Comparison of ENCODE assay signal across 19 cellular contexts in the genomic region with DNA sequence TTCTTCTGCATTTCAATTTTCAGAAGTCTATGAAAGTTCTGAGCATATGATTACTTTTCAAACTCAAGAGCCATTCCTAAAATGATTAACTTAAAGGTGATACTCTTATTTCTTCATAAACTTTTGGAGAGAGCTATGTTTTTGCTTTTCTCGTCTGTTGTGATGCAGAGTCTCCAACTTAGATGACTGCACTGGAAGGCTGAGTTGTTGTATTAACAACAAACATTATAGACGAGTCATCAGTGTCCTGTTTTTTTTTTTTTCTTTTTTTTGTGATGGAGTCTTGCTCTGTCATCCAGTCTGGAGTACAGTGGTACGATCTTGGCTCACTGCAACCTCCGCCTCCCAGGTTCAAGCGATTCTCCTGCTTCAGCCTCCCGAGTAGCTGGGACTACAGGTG.
DNase-seq lines count a peak whose midpoint lies in the region; ATAC-seq and TF ChIP-seq lines count a peak whose summit lies in the region.
"Had no signal": no experiment of that assay in that cellular context is flagged by ENCODE, and none has a peak within 500 bp of the region (broad histone marks: within the 10 kb centered on the region; RNA-seq: fewer than 3 reads in every experiment).

No MANE protein-coding gene starts in this region.

- CTCF ChIA-PET in IMR-90 (lab: Yijun Ruan, JAX): interaction anchor here (0.6 to 1.4 kb wide), 5 partner anchors 12 to 1411 kb away, joined by 3 to 8 read pairs (median 3); no protein-coding TSS in a partner anchor

- no peak overlapping the region for H3K18ac ChIP-seq in IMR-90 (ENCODE audit: low read depth, low read length)

- POLR2A ChIA-PET in IMR-90 (lab: Charles Lee; ENCODE audit: unreplicated experiment): interaction anchor here (0.6 kb wide), 1 partner anchor 1411 kb away, joined by 3 read pairs; no protein-coding TSS in a partner anchor

- no peak overlapping the region for H4K91ac ChIP-seq in IMR-90 (ENCODE audit: insufficient read depth, low read depth, low read length)

- no peak overlapping the region for H3K14ac ChIP-seq in IMR-90 (replicated peaks; ENCODE audit: low read depth, low read length)

- H3K27ac Mint-ChIP-seq in progenitor cell of endocrine pancreas: no peak overlapping the region
- H3K27ac Mint-ChIP-seq: B cell; CD4-positive, CD25-positive, alpha-beta regulatory T cell; IgD-negative memory B cell had no signal

- H3K9me1 ChIP-seq in IMR-90 (ENCODE audit: insufficient read depth, low read length): peaks cover 6% of the 10 kb centered on the region

- H3K23ac ChIP-seq in IMR-90 (ENCODE audit: low read depth, low read length): no peak overlapping the region

- ATAC-seq in IMR-90 (ENCODE audit: low read depth) (peak; percentile 41), HG03460 (IDR thresholded peaks at IDR 0.05; ENCODE audit: unreplicated experiment) (no peak)

- H3K27me3 Mint-ChIP-seq in progenitor cell of endocrine pancreas: no peaks in the 10 kb centered on the region
- H3K27me3 Mint-ChIP-seq: CD4-positive, CD25-positive, alpha-beta regulatory T cell; IgD-negative memory B cell had no signal

- no TSS peak for BruUV-seq in IMR-90 (replicated peaks; lab: Mats Ljungman, UMichigan)

- H2AK9ac ChIP-seq in IMR-90 (replicated peaks; ENCODE audit: low read depth, low read length, poor library complexity): no peak overlapping the region

- no peak overlapping the region for H2AK5ac ChIP-seq in IMR-90 (ENCODE audit: low read depth, low read length)

- no peak overlapping the region for H4K8ac ChIP-seq in IMR-90 (ENCODE audit: low read depth in 2 of 2, low read length in 2 of 2)

- dilution Hi-C loops in IMR-90 (cut with HindIII; ENCODE audit: low sequenced_read_pairs, unreplicated experiment): no loop called here

- in situ Hi-C loops in IMR-90 (cut with MboI; ENCODE audit: low sequenced_read_pairs): no loop called here

- H4K5ac ChIP-seq in IMR-90 (ENCODE audit: low read depth, low read length): no peak overlapping the region

- no peaks in the 10 kb centered on the region for H4K20me1 ChIP-seq in IMR-90 (ENCODE audit: insufficient read depth, low read length)

- H3K36me3 ChIP-seq in IMR-90 (ENCODE audit: control insufficient read depth, insufficient read depth, low read length): peaks cover 3% of the 10 kb centered on the region; the same call in 1 of the 2 replicates

- peak overlapping the region; percentile 42 for H2BK5ac ChIP-seq in IMR-90 (ENCODE audit: low read depth, low read length, poor library complexity, severe bottlenecking)

- no peak overlapping the region for H3K4me3 ChIP-seq in IMR-90 (ENCODE audit: insufficient read depth, low read depth, low read length)
- H3K4me3 ChIP-seq in epithelial cell of esophagus (ENCODE audit: low read length): no peak overlapping the region
- H3K4me3 ChIP-seq: SK-N-MC had no signal

- no peaks in the 10 kb centered on the region for H3K36me3 Mint-ChIP-seq in progenitor cell of endocrine pancreas (ENCODE audit: insufficient read depth)
- H3K36me3 Mint-ChIP-seq: CD4-positive, CD25-positive, alpha-beta regulatory T cell had no signal

- no peaks in the 10 kb centered on the region for H3K9me3 Mint-ChIP-seq in progenitor cell of endocrine pancreas (ENCODE audit: low read depth)
- H3K9me3 Mint-ChIP-seq: CD4-positive, CD25-positive, alpha-beta regulatory T cell; IgD-negative memory B cell had no signal

- no peak for TF ChIP-seq POLR2A in IMR-90 (IDR thresholded peaks at IDR 0.05; ENCODE audit: low read depth, low read length)

- no peak overlapping the region for H3K4me3 Mint-ChIP-seq in progenitor cell of endocrine pancreas (ENCODE audit: low read depth)
- H3K4me3 Mint-ChIP-seq: B cell; CD4-positive, CD25-positive, alpha-beta regulatory T cell; IgD-negative memory B cell had no signal

- no peak overlapping the region for H2BK15ac ChIP-seq in IMR-90 (ENCODE audit: low read depth, low read length)

- TF ChIP-seq CTCF in IMR-90 (conservative IDR thresholded peaks at IDR 0.05; ENCODE audit: low read depth, low read length) (no peak), epithelial cell of esophagus (IDR thresholded peaks at IDR 0.05; ENCODE audit: insufficient read depth, low read depth, low read length, missing control alignments) (no peak), progenitor cell of endocrine pancreas (IDR thresholded peaks at IDR 0.05; ENCODE audit: unreplicated experiment) (no peak)

- no peak for TF ChIP-seq RAD21 in IMR-90 (IDR thresholded peaks at IDR 0.05; ENCODE audit: low read length)

- H3K56ac ChIP-seq in IMR-90 (ENCODE audit: extremely low read depth, insufficient read depth, low read length): no peak overlapping the region

- H2AFZ ChIP-seq in IMR-90 (replicated peaks; ENCODE audit: low read length, poor library complexity): no peak overlapping the region

- no peak overlapping the region for H3K9ac ChIP-seq in IMR-90 (ENCODE audit: low read depth, low read length)

- H3K27me3 ChIP-seq in IMR-90 (ENCODE audit: control insufficient read depth, insufficient read depth, low read length): no peaks in the 10 kb centered on the region

- WGBS in IMR-90 (ENCODE audit: extremely low coverage in 2 of 2, insufficient read length in 1 of 2), 2 experiments: no CpG with 5 or more reads among the region's 6 CpGs

- H3K4me1 Mint-ChIP-seq in progenitor cell of endocrine pancreas (ENCODE audit: low read depth): peaks cover 3% of the 10 kb centered on the region
- H3K4me1 Mint-ChIP-seq: B cell; CD4-positive, CD25-positive, alpha-beta regulatory T cell; IgD-negative memory B cell had no signal

- H3K79me1 ChIP-seq in IMR-90 (ENCODE audit: low read depth in 1 of 2, low read length in 2 of 2): no peaks in the 10 kb centered on the region; a peak in 1 of 4 replicates

- H3K4me1 ChIP-seq in IMR-90 (ENCODE audit: control insufficient read depth, insufficient read depth, low read length): peaks cover 10% of the 10 kb centered on the region

- H2BK120ac ChIP-seq in IMR-90 (ENCODE audit: low read depth, low read length): no peak overlapping the region

- H3K27ac ChIP-seq in IMR-90 (ENCODE audit: insufficient read depth, low read length): no peak overlapping the region
- H3K27ac ChIP-seq: 22Rv1, SK-N-MC had no signal

- no peak overlapping the region for H3K4me2 ChIP-seq in IMR-90 (ENCODE audit: low read depth, low read length)

- peak; percentile 21 for DNase-seq in DMS53 (lab: John Stamatoyannopoulos, UW)
- no peak for DNase-seq in DMS53 treated with DMSO at 0.1 percent for 48 hours (lab: John Stamatoyannopoulos, UW; ENCODE audit: unreplicated experiment)
- DNase-seq in IMR-90: peak; percentile 60
- peak; percentile 11 for DNase-seq in epithelial cell of esophagus (ENCODE audit: low read depth)
- DNase-seq in renal cortical epithelial cell (ENCODE audit: low read depth): peak; percentile 8
- DNase-seq in progenitor cell of endocrine pancreas (ENCODE audit: low spot score, unreplicated experiment): no peak
- DNase-seq in activated T-cell treated with anti-CD3 and anti-CD28 coated beads, Interleukin-2, amount 50 U/mL, for 48 hours: no peak
- DNase-seq: COR-L47, NCI-H1105, NCI-H2081 treated with DMSO at 0.1 percent for 48 hours, NCI-H510A, NCI-H774, SHP77 had no signal

- intact Hi-C loops in IMR-90 (cut with micrococcal nuclease): loop anchor here (1.0 kb wide), 1 partner anchor 54 kb away; no protein-coding TSS in a partner anchor

- H3K9me3 ChIP-seq in IMR-90 (ENCODE audit: control insufficient read depth, insufficient read depth, low read length): no peaks in the 10 kb centered on the region

- H3K4ac ChIP-seq in IMR-90 (ENCODE audit: low read depth, low read length): no peak overlapping the region

- no peak overlapping the region for H2BK20ac ChIP-seq in IMR-90 (ENCODE audit: low read depth, low read length)

TF ChIP-seq in IMR-90, 13 proteins besides CTCF, POLR2A, EP300 and RAD21:
- TF ChIP-seq RCOR1 (IDR thresholded peaks at IDR 0.05; ENCODE audit: insufficient replicate concordance, low read length) (no peak), SMC3 (IDR thresholded peaks at IDR 0.05; ENCODE audit: low read depth, low read length) (no peak), RFX5 (IDR thresholded peaks at IDR 0.05; ENCODE audit: low read depth, low read length) (no peak), BHLHE40 (IDR thresholded peaks at IDR 0.05; ENCODE audit: low read depth, low read length) (no peak), CEBPB (IDR thresholded peaks at IDR 0.05; ENCODE audit: low read depth, low read length) (no peak), FOS (IDR thresholded peaks at IDR 0.05; ENCODE audit: low read depth, low read length) (no peak), CHD1 (IDR thresholded peaks at IDR 0.05; ENCODE audit: low read depth, low read length) (no peak), NFE2L2 (IDR thresholded peaks at IDR 0.05; ENCODE audit: low read depth, low read length) (no peak), MAFK (IDR thresholded peaks at IDR 0.05; ENCODE audit: low read depth, low read length) (no peak), MXI1 (IDR thresholded peaks at IDR 0.05; ENCODE audit: borderline replicate concordance, low read depth, low read length) (no peak), MAZ (IDR thresholded peaks at IDR 0.05; ENCODE audit: borderline replicate concordance, low read depth, low read length) (no peak)
- TF ChIP-seq, protein P1, sequence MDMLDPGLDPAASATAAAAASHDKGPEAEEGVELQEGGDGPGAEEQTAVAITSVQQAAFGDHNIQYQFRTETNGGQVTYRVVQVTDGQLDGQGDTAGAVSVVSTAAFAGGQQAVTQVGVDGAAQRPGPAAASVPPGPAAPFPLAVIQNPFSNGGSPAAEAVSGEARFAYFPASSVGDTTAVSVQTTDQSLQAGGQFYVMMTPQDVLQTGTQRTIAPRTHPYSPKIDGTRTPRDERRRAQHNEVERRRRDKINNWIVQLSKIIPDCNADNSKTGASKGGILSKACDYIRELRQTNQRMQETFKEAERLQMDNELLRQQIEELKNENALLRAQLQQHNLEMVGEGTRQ (IDR thresholded peaks at IDR 0.05; ENCODE audit: low read depth, low read length): no peak
- TF ChIP-seq, protein P2, sequence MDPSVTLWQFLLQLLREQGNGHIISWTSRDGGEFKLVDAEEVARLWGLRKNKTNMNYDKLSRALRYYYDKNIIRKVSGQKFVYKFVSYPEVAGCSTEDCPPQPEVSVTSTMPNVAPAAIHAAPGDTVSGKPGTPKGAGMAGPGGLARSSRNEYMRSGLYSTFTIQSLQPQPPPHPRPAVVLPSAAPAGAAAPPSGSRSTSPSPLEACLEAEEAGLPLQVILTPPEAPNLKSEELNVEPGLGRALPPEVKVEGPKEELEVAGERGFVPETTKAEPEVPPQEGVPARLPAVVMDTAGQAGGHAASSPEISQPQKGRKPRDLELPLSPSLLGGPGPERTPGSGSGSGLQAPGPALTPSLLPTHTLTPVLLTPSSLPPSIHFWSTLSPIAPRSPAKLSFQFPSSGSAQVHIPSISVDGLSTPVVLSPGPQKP (IDR thresholded peaks at IDR 0.05; ENCODE audit: borderline replicate concordance, low read depth, low read length): no peak

Comparison
In these comparisons a context has a peak if more than half of its experiments do, and no peak if none do; other contexts are left out.
1. DNase-seq: peak in DMS53 (single experiment), IMR-90 (single experiment), epithelial cell of esophagus (single experiment) and renal cortical epithelial cell (single experiment); none in DMS53 treated with DMSO at 0.1 percent for 48 hours (single experiment), progenitor cell of endocrine pancreas (single experiment) and activated T-cell treated with anti-CD3 and anti-CD28 coated beads, Interleukin-2, amount 50 U/mL, for 48 hours (0 of 2).